Comparison of ENCODE assay signal across 3 cellular contexts in the genomic region with DNA sequence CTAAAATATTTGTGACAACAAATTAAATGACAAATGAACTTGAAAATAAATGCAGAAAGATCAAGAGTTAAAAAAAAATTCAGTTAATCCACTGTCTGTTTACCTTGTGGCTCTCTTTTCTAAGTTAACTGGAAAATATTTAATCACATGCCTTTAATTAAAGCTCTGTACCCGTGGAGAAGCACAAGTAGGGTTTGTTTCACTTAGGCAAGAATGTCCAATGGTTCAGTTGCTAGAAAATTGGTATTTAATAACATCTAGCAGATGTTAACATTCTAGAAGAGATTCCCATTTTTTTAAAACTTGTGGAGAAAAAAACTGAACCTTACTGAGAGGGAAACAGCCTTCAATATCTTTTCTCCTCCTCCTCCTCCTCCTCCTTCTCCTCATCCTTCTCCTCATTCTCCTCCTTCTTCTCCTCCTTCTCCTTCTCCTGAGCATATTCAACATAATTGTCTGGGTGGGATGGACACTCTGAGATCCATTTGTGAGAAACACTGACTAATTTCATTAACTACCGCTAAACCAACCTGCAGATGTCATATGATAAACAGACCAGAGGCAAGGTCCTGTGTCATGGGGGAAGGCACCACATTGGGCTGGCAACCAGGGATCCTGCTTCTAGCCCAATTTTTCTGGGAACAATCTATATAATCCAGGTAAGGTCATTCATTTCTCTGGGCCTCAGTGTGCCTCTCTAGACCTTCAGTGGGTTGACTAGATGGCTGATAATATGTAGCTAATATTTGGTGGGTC.
TF ChIP-seq lines count a peak whose summit lies in the region.

No MANE protein-coding gene starts in this region.

TF ChIP-seq in SK-N-SH, 30 proteins besides CTCF, POLR2A, EP300 and RAD21:
- TF ChIP-seq, protein P1, sequence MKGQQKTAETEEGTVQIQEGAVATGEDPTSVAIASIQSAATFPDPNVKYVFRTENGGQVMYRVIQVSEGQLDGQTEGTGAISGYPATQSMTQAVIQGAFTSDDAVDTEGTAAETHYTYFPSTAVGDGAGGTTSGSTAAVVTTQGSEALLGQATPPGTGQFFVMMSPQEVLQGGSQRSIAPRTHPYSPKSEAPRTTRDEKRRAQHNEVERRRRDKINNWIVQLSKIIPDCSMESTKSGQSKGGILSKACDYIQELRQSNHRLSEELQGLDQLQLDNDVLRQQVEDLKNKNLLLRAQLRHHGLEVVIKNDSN (IDR thresholded peaks at IDR 0.05; ENCODE audit: borderline replicate concordance, low read depth), result no peak
- TF ChIP-seq SMC3 (IDR thresholded peaks at IDR 0.05; ENCODE audit: low read depth, low read length) (no peak), TAF1 (IDR thresholded peaks at IDR 0.05; ENCODE audit: borderline replicate concordance, low read depth, low read length) (no peak), EZH2phosphoT487 (IDR thresholded peaks at IDR 0.05; ENCODE audit: borderline replicate concordance, low read depth) (no peak), YY1 (IDR thresholded peaks at IDR 0.05; ENCODE audit: low read depth) (no peak), JUND (IDR thresholded peaks at IDR 0.05) (no peak)
- TF ChIP-seq, protein P2, sequence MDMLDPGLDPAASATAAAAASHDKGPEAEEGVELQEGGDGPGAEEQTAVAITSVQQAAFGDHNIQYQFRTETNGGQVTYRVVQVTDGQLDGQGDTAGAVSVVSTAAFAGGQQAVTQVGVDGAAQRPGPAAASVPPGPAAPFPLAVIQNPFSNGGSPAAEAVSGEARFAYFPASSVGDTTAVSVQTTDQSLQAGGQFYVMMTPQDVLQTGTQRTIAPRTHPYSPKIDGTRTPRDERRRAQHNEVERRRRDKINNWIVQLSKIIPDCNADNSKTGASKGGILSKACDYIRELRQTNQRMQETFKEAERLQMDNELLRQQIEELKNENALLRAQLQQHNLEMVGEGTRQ (IDR thresholded peaks at IDR 0.05; ENCODE audit: borderline replicate concordance, low read depth, low read length), result no peak

TF ChIP-seq in SK-N-SH treated with all-trans-retinoic acid at 6 μM for 48 hours, 23 proteins besides CTCF, POLR2A, EP300 and RAD21 (continued from another document):
- TF ChIP-seq, protein P3, sequence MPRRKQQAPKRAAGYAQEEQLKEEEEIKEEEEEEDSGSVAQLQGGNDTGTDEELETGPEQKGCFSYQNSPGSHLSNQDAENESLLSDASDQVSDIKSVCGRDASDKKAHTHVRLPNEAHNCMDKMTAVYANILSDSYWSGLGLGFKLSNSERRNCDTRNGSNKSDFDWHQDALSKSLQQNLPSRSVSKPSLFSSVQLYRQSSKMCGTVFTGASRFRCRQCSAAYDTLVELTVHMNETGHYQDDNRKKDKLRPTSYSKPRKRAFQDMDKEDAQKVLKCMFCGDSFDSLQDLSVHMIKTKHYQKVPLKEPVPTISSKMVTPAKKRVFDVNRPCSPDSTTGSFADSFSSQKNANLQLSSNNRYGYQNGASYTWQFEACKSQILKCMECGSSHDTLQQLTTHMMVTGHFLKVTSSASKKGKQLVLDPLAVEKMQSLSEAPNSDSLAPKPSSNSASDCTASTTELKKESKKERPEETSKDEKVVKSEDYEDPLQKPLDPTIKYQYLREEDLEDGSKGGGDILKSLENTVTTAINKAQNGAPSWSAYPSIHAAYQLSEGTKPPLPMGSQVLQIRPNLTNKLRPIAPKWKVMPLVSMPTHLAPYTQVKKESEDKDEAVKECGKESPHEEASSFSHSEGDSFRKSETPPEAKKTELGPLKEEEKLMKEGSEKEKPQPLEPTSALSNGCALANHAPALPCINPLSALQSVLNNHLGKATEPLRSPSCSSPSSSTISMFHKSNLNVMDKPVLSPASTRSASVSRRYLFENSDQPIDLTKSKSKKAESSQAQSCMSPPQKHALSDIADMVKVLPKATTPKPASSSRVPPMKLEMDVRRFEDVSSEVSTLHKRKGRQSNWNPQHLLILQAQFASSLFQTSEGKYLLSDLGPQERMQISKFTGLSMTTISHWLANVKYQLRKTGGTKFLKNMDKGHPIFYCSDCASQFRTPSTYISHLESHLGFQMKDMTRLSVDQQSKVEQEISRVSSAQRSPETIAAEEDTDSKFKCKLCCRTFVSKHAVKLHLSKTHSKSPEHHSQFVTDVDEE (CRISPR knock-in tag; IDR thresholded peaks at IDR 0.05), result no peak
- TF ChIP-seq, protein P4, sequence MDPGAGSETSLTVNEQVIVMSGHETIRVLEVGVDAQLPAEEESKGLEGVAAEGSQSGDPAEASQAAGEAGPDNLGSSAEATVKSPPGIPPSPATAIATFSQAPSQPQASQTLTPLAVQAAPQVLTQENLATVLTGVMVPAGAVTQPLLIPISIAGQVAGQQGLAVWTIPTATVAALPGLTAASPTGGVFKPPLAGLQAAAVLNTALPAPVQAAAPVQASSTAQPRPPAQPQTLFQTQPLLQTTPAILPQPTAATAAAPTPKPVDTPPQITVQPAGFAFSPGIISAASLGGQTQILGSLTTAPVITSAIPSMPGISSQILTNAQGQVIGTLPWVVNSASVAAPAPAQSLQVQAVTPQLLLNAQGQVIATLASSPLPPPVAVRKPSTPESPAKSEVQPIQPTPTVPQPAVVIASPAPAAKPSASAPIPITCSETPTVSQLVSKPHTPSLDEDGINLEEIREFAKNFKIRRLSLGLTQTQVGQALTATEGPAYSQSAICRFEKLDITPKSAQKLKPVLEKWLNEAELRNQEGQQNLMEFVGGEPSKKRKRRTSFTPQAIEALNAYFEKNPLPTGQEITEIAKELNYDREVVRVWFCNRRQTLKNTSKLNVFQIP (CRISPR knock-in tag; IDR thresholded peaks at IDR 0.05; ENCODE audit: borderline replicate concordance, low read depth), result no peak
- TF ChIP-seq OSR1 (CRISPR knock-in tag; IDR thresholded peaks at IDR 0.05), result no peak
TF ChIP-seq in SK-N-SH treated with all-trans-retinoic acid at 6 μM for 48 hours: peak in this region for 0.

TF ChIP-seq in GM23338, 12 proteins besides CTCF, POLR2A, EP300 and RAD21:
- TF ChIP-seq, protein P5, sequence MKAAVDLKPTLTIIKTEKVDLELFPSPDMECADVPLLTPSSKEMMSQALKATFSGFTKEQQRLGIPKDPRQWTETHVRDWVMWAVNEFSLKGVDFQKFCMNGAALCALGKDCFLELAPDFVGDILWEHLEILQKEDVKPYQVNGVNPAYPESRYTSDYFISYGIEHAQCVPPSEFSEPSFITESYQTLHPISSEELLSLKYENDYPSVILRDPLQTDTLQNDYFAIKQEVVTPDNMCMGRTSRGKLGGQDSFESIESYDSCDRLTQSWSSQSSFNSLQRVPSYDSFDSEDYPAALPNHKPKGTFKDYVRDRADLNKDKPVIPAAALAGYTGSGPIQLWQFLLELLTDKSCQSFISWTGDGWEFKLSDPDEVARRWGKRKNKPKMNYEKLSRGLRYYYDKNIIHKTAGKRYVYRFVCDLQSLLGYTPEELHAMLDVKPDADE (IDR thresholded peaks at IDR 0.05), result no peak
- TF ChIP-seq CREB1 (CRISPR knock-in tag; IDR thresholded peaks at IDR 0.05; ENCODE audit: low read depth) (no peak), EZH2 (IDR thresholded peaks at IDR 0.05; ENCODE audit: low read depth, unreplicated experiment) (no peak), STAT1 (IDR thresholded peaks at IDR 0.05; ENCODE audit: unreplicated experiment) (no peak), ZNF114 (CRISPR knock-in tag; IDR thresholded peaks at IDR 0.05) (no peak), NANOG (IDR thresholded peaks at IDR 0.05; ENCODE audit: borderline replicate concordance) (no peak), ZNF331 (CRISPR knock-in tag; IDR thresholded peaks at IDR 0.05; ENCODE audit: low read depth) (no peak), POLR2AphosphoS5 (IDR thresholded peaks at IDR 0.05; ENCODE audit: low read depth) (no peak), JUNB (IDR thresholded peaks at IDR 0.05; ENCODE audit: unreplicated experiment) (no peak), EZH2phosphoT487 (IDR thresholded peaks at IDR 0.05; ENCODE audit: unreplicated experiment) (no peak)
- TF ChIP-seq, protein P6, sequence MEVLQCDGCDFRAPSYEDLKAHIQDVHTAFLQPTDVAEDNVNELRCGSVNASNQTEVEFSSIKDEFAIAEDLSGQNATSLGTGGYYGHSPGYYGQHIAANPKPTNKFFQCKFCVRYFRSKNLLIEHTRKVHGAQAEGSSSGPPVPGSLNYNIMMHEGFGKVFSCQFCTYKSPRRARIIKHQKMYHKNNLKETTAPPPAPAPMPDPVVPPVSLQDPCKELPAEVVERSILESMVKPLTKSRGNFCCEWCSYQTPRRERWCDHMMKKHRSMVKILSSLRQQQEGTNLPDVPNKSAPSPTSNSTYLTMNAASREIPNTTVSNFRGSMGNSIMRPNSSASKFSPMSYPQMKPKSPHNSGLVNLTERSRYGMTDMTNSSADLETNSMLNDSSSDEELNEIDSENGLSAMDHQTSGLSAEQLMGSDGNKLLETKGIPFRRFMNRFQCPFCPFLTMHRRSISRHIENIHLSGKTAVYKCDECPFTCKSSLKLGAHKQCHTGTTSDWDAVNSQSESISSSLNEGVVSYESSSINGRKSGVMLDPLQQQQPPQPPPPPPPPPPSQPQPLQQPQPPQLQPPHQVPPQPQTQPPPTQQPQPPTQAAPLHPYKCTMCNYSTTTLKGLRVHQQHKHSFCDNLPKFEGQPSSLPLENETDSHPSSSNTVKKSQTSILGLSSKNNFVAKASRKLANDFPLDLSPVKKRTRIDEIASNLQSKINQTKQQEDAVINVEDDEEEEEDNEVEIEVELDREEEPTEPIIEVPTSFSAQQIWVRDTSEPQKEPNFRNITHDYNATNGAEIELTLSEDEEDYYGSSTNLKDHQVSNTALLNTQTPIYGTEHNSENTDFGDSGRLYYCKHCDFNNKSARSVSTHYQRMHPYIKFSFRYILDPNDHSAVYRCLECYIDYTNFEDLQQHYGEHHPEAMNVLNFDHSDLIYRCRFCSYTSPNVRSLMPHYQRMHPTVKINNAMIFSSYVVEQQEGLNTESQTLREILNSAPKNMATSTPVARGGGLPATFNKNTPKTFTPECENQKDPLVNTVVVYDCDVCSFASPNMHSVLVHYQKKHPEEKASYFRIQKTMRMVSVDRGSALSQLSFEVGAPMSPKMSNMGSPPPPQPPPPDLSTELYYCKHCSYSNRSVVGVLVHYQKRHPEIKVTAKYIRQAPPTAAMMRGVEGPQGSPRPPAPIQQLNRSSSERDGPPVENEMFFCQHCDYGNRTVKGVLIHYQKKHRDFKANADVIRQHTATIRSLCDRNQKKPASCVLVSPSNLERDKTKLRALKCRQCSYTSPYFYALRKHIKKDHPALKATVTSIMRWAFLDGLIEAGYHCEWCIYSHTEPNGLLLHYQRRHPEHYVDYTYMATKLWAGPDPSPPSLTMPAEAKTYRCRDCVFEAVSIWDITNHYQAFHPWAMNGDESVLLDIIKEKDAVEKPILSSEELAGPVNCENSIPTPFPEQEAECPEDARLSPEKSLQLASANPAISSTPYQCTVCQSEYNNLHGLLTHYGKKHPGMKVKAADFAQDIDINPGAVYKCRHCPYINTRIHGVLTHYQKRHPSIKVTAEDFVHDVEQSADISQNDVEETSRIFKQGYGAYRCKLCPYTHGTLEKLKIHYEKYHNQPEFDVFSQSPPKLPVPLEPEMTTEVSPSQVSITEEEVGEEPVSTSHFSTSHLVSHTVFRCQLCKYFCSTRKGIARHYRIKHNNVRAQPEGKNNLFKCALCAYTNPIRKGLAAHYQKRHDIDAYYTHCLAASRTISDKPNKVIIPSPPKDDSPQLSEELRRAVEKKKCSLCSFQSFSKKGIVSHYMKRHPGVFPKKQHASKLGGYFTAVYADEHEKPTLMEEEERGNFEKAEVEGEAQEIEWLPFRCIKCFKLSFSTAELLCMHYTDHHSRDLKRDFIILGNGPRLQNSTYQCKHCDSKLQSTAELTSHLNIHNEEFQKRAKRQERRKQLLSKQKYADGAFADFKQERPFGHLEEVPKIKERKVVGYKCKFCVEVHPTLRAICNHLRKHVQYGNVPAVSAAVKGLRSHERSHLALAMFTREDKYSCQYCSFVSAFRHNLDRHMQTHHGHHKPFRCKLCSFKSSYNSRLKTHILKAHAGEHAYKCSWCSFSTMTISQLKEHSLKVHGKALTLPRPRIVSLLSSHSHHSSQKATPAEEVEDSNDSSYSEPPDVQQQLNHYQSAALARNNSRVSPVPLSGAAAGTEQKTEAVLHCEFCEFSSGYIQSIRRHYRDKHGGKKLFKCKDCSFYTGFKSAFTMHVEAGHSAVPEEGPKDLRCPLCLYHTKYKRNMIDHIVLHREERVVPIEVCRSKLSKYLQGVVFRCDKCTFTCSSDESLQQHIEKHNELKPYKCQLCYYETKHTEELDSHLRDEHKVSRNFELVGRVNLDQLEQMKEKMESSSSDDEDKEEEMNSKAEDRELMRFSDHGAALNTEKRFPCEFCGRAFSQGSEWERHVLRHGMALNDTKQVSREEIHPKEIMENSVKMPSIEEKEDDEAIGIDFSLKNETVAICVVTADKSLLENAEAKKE (CRISPR knock-in tag; IDR thresholded peaks at IDR 0.05), result no peak
- TF ChIP-seq, protein P7, sequence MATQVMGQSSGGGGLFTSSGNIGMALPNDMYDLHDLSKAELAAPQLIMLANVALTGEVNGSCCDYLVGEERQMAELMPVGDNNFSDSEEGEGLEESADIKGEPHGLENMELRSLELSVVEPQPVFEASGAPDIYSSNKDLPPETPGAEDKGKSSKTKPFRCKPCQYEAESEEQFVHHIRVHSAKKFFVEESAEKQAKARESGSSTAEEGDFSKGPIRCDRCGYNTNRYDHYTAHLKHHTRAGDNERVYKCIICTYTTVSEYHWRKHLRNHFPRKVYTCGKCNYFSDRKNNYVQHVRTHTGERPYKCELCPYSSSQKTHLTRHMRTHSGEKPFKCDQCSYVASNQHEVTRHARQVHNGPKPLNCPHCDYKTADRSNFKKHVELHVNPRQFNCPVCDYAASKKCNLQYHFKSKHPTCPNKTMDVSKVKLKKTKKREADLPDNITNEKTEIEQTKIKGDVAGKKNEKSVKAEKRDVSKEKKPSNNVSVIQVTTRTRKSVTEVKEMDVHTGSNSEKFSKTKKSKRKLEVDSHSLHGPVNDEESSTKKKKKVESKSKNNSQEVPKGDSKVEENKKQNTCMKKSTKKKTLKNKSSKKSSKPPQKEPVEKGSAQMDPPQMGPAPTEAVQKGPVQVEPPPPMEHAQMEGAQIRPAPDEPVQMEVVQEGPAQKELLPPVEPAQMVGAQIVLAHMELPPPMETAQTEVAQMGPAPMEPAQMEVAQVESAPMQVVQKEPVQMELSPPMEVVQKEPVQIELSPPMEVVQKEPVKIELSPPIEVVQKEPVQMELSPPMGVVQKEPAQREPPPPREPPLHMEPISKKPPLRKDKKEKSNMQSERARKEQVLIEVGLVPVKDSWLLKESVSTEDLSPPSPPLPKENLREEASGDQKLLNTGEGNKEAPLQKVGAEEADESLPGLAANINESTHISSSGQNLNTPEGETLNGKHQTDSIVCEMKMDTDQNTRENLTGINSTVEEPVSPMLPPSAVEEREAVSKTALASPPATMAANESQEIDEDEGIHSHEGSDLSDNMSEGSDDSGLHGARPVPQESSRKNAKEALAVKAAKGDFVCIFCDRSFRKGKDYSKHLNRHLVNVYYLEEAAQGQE (IDR thresholded peaks at IDR 0.05; ENCODE audit: unreplicated experiment), result no peak
